ENCODE assay signal across 16 cellular contexts in the genomic region with DNA sequence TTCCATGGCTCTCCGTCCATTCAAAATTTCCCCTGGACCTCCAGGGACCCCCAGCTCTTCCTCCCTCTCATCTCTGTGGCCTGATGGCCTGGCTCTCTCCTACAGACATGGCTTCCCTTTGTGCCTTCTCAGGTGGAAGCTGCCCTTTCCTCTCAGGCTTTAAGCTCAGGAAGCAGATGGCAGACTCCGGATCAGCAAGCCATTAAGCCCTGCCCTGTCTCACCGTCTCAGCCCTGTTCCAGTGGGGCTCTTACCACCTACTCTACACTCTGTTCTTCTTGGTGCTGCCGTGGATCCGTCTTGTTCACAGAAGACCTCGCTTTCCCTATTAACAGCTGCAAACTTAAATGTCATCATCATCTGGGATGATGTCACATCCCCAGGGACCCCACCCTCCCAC. TPM values are rescaled to one million over a fixed set of nuclear protein-coding genes. Genes with fewer than 3 reads are reported as not detected.
"Had no signal": no experiment of that assay in that cellular context is flagged by ENCODE, and none has a peak within 500 bp of the region (broad histone marks: within the 10 kb centered on the region; RNA-seq: fewer than 3 reads in every experiment).

No MANE protein-coding gene starts in this region.

- H3K36me3 Mint-ChIP-seq: activated naive CD8-positive, alpha-beta T cell; brain had no signal

- H3K36me3 ChIP-seq: stomach had no signal

- H3K27ac ChIP-seq: stomach had no signal

- ATAC-seq: left colon had no signal

- H3K27ac Mint-ChIP-seq: activated CD4-positive, alpha-beta T cell treated with anti-CD3 and anti-CD28 coated beads, Interleukin-2, amount 10 ng/mL, durations not matched to agents 7 days and 5 days; activated naive CD8-positive, alpha-beta T cell; activated T-cell treated with anti-CD3 and anti-CD28 coated beads, Interleukin-2, amount 50 U/mL, for 24 hours; nephron progenitor cell; T-helper 1 cell treated with Interleukin-12 subunit alpha and Interleukin-12 subunit beta and Interleukin-4 antibody, amounts not matched to agents 30 μg/mL and 1 μg/mL, for 36 hours had no signal

- H3K9me3 ChIP-seq: stomach had no signal

- H3K9me3 Mint-ChIP-seq: activated CD4-positive, alpha-beta T cell treated with anti-CD3 and anti-CD28 coated beads, Interleukin-2, amount 10 ng/mL, durations not matched to agents 7 days and 5 days; activated T-cell treated with anti-CD3 and anti-CD28 coated beads, Interleukin-2, amount 50 U/mL, for 24 hours; brain; central memory CD8-positive, alpha-beta T cell; T-helper 1 cell treated with Interleukin-12 subunit alpha and Interleukin-12 subunit beta and Interleukin-4 antibody, amounts not matched to agents 30 μg/mL and 1 μg/mL, for 36 hours had no signal

- H3K4me1 Mint-ChIP-seq: activated CD4-positive, alpha-beta T cell treated with anti-CD3 and anti-CD28 coated beads, Interleukin-2, amount 10 ng/mL, durations not matched to agents 7 days and 5 days; central memory CD8-positive, alpha-beta T cell had no signal

- H3K4me1 ChIP-seq: stomach had no signal

- DNase-seq: stomach had no signal

- H3K4me3 ChIP-seq: stomach had no signal

- H3K4me3 Mint-ChIP-seq: activated CD4-positive, alpha-beta T cell treated with anti-CD3 and anti-CD28 coated beads, Interleukin-2, amount 10 ng/mL, durations not matched to agents 7 days and 5 days; activated naive CD8-positive, alpha-beta T cell; activated T-cell treated with anti-CD3 and anti-CD28 coated beads, Interleukin-2, amount 50 U/mL, for 24 hours; brain; central memory CD8-positive, alpha-beta T cell; nephron progenitor cell; T-helper 1 cell treated with Interleukin-12 subunit alpha and Interleukin-12 subunit beta and Interleukin-4 antibody, amounts not matched to agents 30 μg/mL and 1 μg/mL, for 36 hours had no signal

RNA-seq across cellular contexts. Expression of a gene that starts 34.0 kb away (rescaled TPM):
- total RNA-seq: activated CD4-positive, alpha-beta T cell treated with anti-CD3 and anti-CD28 coated beads, Interleukin-2, amount 10 ng/mL, durations not matched to agents 7 days and 5 days; activated CD8-positive, alpha-beta memory T cell treated with anti-CD3 and anti-CD28 coated beads for 36 hours; dermis microvascular lymphatic vessel endothelial cell; esophagus mucosa; left colon; lung microvascular endothelial cell; osteocyte; pulmonary artery endothelial cell; stomach; urinary bladder had no signal
- polyA plus RNA-seq: stomach had no signal
